31 cellular contexts compared by ENCODE assay signal in genomic region chr7:32088336-32088975, GRCh38. TPM values are rescaled to one million over a fixed set of nuclear protein-coding genes. Genes with fewer than 3 reads are reported as not detected.
DNase-seq lines count a peak whose midpoint lies in the region; ATAC-seq and TF ChIP-seq lines count a peak whose summit lies in the region.
"Had no signal": no experiment of that assay in that cellular context is flagged by ENCODE, and none has a peak within 500 bp of the region (broad histone marks: within the 10 kb centered on the region; RNA-seq: fewer than 3 reads in every experiment).

No MANE protein-coding gene starts in this region.

- H3K4me3 ChIP-seq in PC-3 (ENCODE audit: low read length) (no peak overlapping the region), neural progenitor cell (no peak overlapping the region), coronary artery (no peak overlapping the region)
- H3K4me3 ChIP-seq: gastrocnemius medialis, sigmoid colon, SJSA1, stomach, uterus had no signal

- TF ChIP-seq CTCF in PC-3 (conservative IDR thresholded peaks at IDR 0.05; ENCODE audit: low read depth, low read length), result no peak
- TF ChIP-seq CTCF in foreskin keratinocyte (conservative IDR thresholded peaks at IDR 0.05), result no peak
- TF ChIP-seq CTCF in neural progenitor cell (IDR thresholded peaks at IDR 0.05), result no peak
- TF ChIP-seq CTCF in coronary artery (IDR thresholded peaks at IDR 0.05), result no peak

- H3K27me3 ChIP-seq in PC-3 (ENCODE audit: low read length) (no peaks in the 10 kb centered on the region), foreskin keratinocyte (no peaks in the 10 kb centered on the region), neural progenitor cell (no peaks in the 10 kb centered on the region)
- H3K27me3 ChIP-seq: gastrocnemius medialis, neutrophil, sigmoid colon, SJSA1, stomach, uterus had no signal

- H3K36me3 ChIP-seq in PC-3 (ENCODE audit: low read depth, low read length) (no peaks in the 10 kb centered on the region), neural progenitor cell (no peaks in the 10 kb centered on the region)
- H3K36me3 ChIP-seq: gastrocnemius medialis, neutrophil, sigmoid colon, SJSA1, stomach, uterus had no signal

- H3K79me2 ChIP-seq in PC-3 (ENCODE audit: low read length), result no peaks in the 10 kb centered on the region
- H3K79me2 ChIP-seq in neural progenitor cell (ENCODE audit: low read depth), result no peaks in the 10 kb centered on the region

- POLR2A ChIA-PET in PC-3 (lab: Charles Lee; ENCODE audit: unreplicated experiment), result no interaction called here

- H3K4me3 Mint-ChIP-seq in neural progenitor cell, result no peak overlapping the region
- H3K4me3 Mint-ChIP-seq in activated CD8-positive, alpha-beta memory T cell treated with anti-CD3 and anti-CD28 coated beads, Interleukin-2, amount 10 ng/mL, durations not matched to agents 7 days and 5 days, result no peak overlapping the region
- H3K4me3 Mint-ChIP-seq: activated naive CD8-positive, alpha-beta T cell treated with anti-CD3 and anti-CD28 coated beads, Interleukin-2, amount 10 ng/mL, durations not matched to agents 7 days and 5 days; CD4-positive, CD25-positive, alpha-beta regulatory T cell; central memory CD8-positive, alpha-beta T cell; dendritic cell treated with granulocyte-macrophage colony-stimulating factor and Interleukin-4, amounts not matched to agents 40 ng/mL and 50 ng/mL, for 4 days had no signal

- H3F3A ChIP-seq in PC-3 (ENCODE audit: low read length, unreplicated experiment) (no peaks in the 10 kb centered on the region), neural progenitor cell (ENCODE audit: low read depth) (no peaks in the 10 kb centered on the region)

- H3K4me1 ChIP-seq in PC-3 (ENCODE audit: insufficient read depth, low read length) (peaks cover 31% of the 10 kb centered on the region), foreskin keratinocyte (no peaks in the 10 kb centered on the region), neural progenitor cell (no peaks in the 10 kb centered on the region)
- H3K4me1 ChIP-seq: gastrocnemius medialis, SJSA1, uterus had no signal

- H3K27ac ChIP-seq in PC-3 (ENCODE audit: low read length), result peak overlapping the region; percentile 54
- no peak overlapping the region for H3K27ac ChIP-seq in foreskin keratinocyte
- H3K27ac ChIP-seq in neural progenitor cell, result no peak overlapping the region
- H3K27ac ChIP-seq in coronary artery, result no peak overlapping the region
- H3K27ac ChIP-seq: gastrocnemius medialis, neutrophil, sigmoid colon, SJSA1, stomach, uterus, VCaP had no signal

- DNase-seq in NCI-H1105 treated with DMSO at 0.1 percent for 48 hours (lab: John Stamatoyannopoulos, UW) (peak; percentile 14), NCI-H1105 (lab: John Stamatoyannopoulos, UW) (no peak), PC-3 (peak; percentile 72), foreskin keratinocyte (no peak), neural progenitor cell (ENCODE audit: low spot score) (peak; percentile 30), coronary artery (ENCODE audit: low spot score) (no peak)
- DNase-seq in activated naive CD4-positive, alpha-beta T cell treated with Interleukin-2 at 50 U/mL for 16 hours, result no peak
- no peak for DNase-seq in activated CD8-positive, alpha-beta memory T cell treated with anti-CD3 and anti-CD28 coated beads, Interleukin-2, amount 10 ng/mL, durations not matched to agents 7 days and 5 days
- DNase-seq: activated CD4-positive, alpha-beta T cell treated with anti-CD3 and anti-CD28 coated beads for 48 hours; activated CD8-positive, alpha-beta memory T cell treated with anti-CD3 and anti-CD28 coated beads for 24 hours; activated effector memory CD4-positive, alpha-beta T cell treated with Interleukin-2 at 50 U/mL for 16 hours; activated naive CD8-positive, alpha-beta T cell treated with anti-CD3 and anti-CD28 coated beads, Interleukin-2, amount 10 ng/mL, durations not matched to agents 7 days and 5 days; aorta; CD4-positive, CD25-positive, alpha-beta regulatory T cell; gastrocnemius medialis; GOT3; IMR-90; NCI-H187 treated with DMSO at 0.1 percent for 48 hours; NCI-H69; sigmoid colon; stimulated activated CD4-positive, alpha-beta T cell treated with anti-CD3 and anti-CD28 coated beads, Interleukin-12 subunit alpha, Interleukin-12 subunit beta, amount 100 ng/mL, for 4 hours; stimulated activated CD4-positive, alpha-beta T cell treated with anti-CD3 and anti-CD28 coated beads, Interleukin-2, amount 100 ng/mL, for 48 hours; stomach; T1000; uterus had no signal

- H3K9me3 Mint-ChIP-seq in neural progenitor cell, result no peaks in the 10 kb centered on the region
- no peaks in the 10 kb centered on the region for H3K9me3 Mint-ChIP-seq in activated CD8-positive, alpha-beta memory T cell treated with anti-CD3 and anti-CD28 coated beads, Interleukin-2, amount 10 ng/mL, durations not matched to agents 7 days and 5 days (ENCODE audit: low read depth)
- H3K9me3 Mint-ChIP-seq: activated naive CD8-positive, alpha-beta T cell treated with anti-CD3 and anti-CD28 coated beads, Interleukin-2, amount 10 ng/mL, durations not matched to agents 7 days and 5 days; dendritic cell treated with granulocyte-macrophage colony-stimulating factor and Interleukin-4, amounts not matched to agents 40 ng/mL and 50 ng/mL, for 4 days had no signal

- H3K9ac ChIP-seq in PC-3 (ENCODE audit: low read length), result no peak overlapping the region
- H3K9ac ChIP-seq in neural progenitor cell, result no peak overlapping the region

- H3K36me3 Mint-ChIP-seq in neural progenitor cell, result no peaks in the 10 kb centered on the region
- H3K36me3 Mint-ChIP-seq in activated CD8-positive, alpha-beta memory T cell treated with anti-CD3 and anti-CD28 coated beads, Interleukin-2, amount 10 ng/mL, durations not matched to agents 7 days and 5 days, result no peaks in the 10 kb centered on the region
- H3K36me3 Mint-ChIP-seq: activated naive CD8-positive, alpha-beta T cell treated with anti-CD3 and anti-CD28 coated beads, Interleukin-2, amount 10 ng/mL, durations not matched to agents 7 days and 5 days; CD4-positive, CD25-positive, alpha-beta regulatory T cell had no signal

- CTCF ChIA-PET in PC-3 (lab: Charles Lee), result interaction anchor here (1.4 kb wide), 1 partner anchor 116 kb away, joined by 3 read pairs; no protein-coding TSS in a partner anchor
- CTCF ChIA-PET in activated CD8-positive, alpha-beta memory T cell treated with anti-CD3 and anti-CD28 coated beads, Interleukin-2, amount 10 ng/mL, durations not matched to agents 7 days and 5 days (lab: Charles Lee), result no interaction called here

- H3K9me3 ChIP-seq in PC-3 (ENCODE audit: low read length) (no peaks in the 10 kb centered on the region), neural progenitor cell (ENCODE audit: low read depth) (no peaks in the 10 kb centered on the region)
- H3K9me3 ChIP-seq: gastrocnemius medialis, neutrophil, sigmoid colon, SJSA1, stomach, uterus had no signal

- ATAC-seq in PC-3 (peak; percentile 39), foreskin keratinocyte (peak; percentile 14)
- ATAC-seq in activated CD8-positive, alpha-beta memory T cell treated with anti-CD3 and anti-CD28 coated beads, Interleukin-2, amount 10 ng/mL, durations not matched to agents 7 days and 5 days, result no peak
- ATAC-seq: gastrocnemius medialis had no signal

- H3K4me1 Mint-ChIP-seq in neural progenitor cell, result peaks cover 17% of the 10 kb centered on the region
- H3K4me1 Mint-ChIP-seq in activated CD8-positive, alpha-beta memory T cell treated with anti-CD3 and anti-CD28 coated beads, Interleukin-2, amount 10 ng/mL, durations not matched to agents 7 days and 5 days, result no peaks in the 10 kb centered on the region
- H3K4me1 Mint-ChIP-seq: activated naive CD8-positive, alpha-beta T cell treated with anti-CD3 and anti-CD28 coated beads, Interleukin-2, amount 10 ng/mL, durations not matched to agents 7 days and 5 days; CD4-positive, CD25-positive, alpha-beta regulatory T cell; central memory CD8-positive, alpha-beta T cell had no signal

- H2AFZ ChIP-seq in PC-3 (ENCODE audit: low read length) (peak overlapping the region; percentile 53), neural progenitor cell (replicated peaks) (no peak overlapping the region)

- no peaks in the 10 kb centered on the region for H3K9me2 ChIP-seq in PC-3 (replicated peaks; ENCODE audit: low read length)

- peak overlapping the region; percentile 40; the same call in 1 of the 2 replicates for H3K4me2 ChIP-seq in PC-3 (ENCODE audit: low read length)
- H3K4me2 ChIP-seq in neural progenitor cell, result no peak overlapping the region

- peak overlapping the region; percentile 89 for H3K27ac Mint-ChIP-seq in neural progenitor cell
- H3K27ac Mint-ChIP-seq in activated CD8-positive, alpha-beta memory T cell treated with anti-CD3 and anti-CD28 coated beads, Interleukin-2, amount 10 ng/mL, durations not matched to agents 7 days and 5 days, result no peak overlapping the region
- H3K27ac Mint-ChIP-seq: activated naive CD8-positive, alpha-beta T cell treated with anti-CD3 and anti-CD28 coated beads, Interleukin-2, amount 10 ng/mL, durations not matched to agents 7 days and 5 days; CD4-positive, CD25-positive, alpha-beta regulatory T cell; dendritic cell treated with granulocyte-macrophage colony-stimulating factor and Interleukin-4, amounts not matched to agents 40 ng/mL and 50 ng/mL, for 4 days had no signal

- H3K27me3 Mint-ChIP-seq in neural progenitor cell (ENCODE audit: insufficient read depth, low read depth), result no peaks in the 10 kb centered on the region
- H3K27me3 Mint-ChIP-seq in activated CD8-positive, alpha-beta memory T cell treated with anti-CD3 and anti-CD28 coated beads, Interleukin-2, amount 10 ng/mL, durations not matched to agents 7 days and 5 days, result no peaks in the 10 kb centered on the region
- H3K27me3 Mint-ChIP-seq: activated naive CD8-positive, alpha-beta T cell treated with anti-CD3 and anti-CD28 coated beads, Interleukin-2, amount 10 ng/mL, durations not matched to agents 7 days and 5 days; CD4-positive, CD25-positive, alpha-beta regulatory T cell; central memory CD8-positive, alpha-beta T cell; dendritic cell treated with granulocyte-macrophage colony-stimulating factor and Interleukin-4, amounts not matched to agents 40 ng/mL and 50 ng/mL, for 4 days had no signal

- no peaks in the 10 kb centered on the region for H4K20me1 ChIP-seq in PC-3 (ENCODE audit: low read length)
- no peaks in the 10 kb centered on the region for H4K20me1 ChIP-seq in neural progenitor cell (ENCODE audit: low read depth)

- BruUV-seq in PC-3 (replicated peaks; lab: Mats Ljungman, UMichigan), result no TSS peak

- intact Hi-C loops in PC-3 (cut with micrococcal nuclease), result loop anchor here (1.0 kb wide), 1 partner anchor 41 kb away; no protein-coding TSS in a partner anchor

RNA-seq across cellular contexts. Expression of gene PDE1C, which starts 18.2 kb away (rescaled TPM):
- total RNA-seq in PC-3 (2014; rRNA removed) (14.1 and 14.4 TPM in 2 replicates), foreskin keratinocyte (18.5 and 31.5 TPM in 2 replicates), neural progenitor cell (ENCODE audit: low replicate concordance) (0.54 and 0.56 TPM in 2 replicates)
- 4.2 and 5.3 TPM in 2 replicates for polyA plus RNA-seq in foreskin keratinocyte
- total RNA-seq in activated CD8-positive, alpha-beta memory T cell treated with anti-CD3 and anti-CD28 coated beads, Interleukin-2, amount 10 ng/mL, durations not matched to agents 7 days and 5 days, result not detected
- total RNA-seq: activated naive CD8-positive, alpha-beta T cell treated with anti-CD3 and anti-CD28 coated beads, Interleukin-2, amount 10 ng/mL, durations not matched to agents 7 days and 5 days; CD4-positive, CD25-positive, alpha-beta regulatory T cell; LHCN-M2 had no signal
- polyA plus RNA-seq: CD4-positive, CD25-positive, alpha-beta regulatory T cell had no signal

Comparison
In these comparisons a context has a peak if more than half of its experiments do, and no peak if none do; other contexts are left out.
1. DNase-seq: peak in NCI-H1105 treated with DMSO at 0.1 percent for 48 hours (single experiment), PC-3 (single experiment) and neural progenitor cell (single experiment); none in NCI-H1105 (single experiment), foreskin keratinocyte (0 of 2), activated naive CD4-positive, alpha-beta T cell treated with Interleukin-2 at 50 U/mL for 16 hours (single experiment), activated CD8-positive, alpha-beta memory T cell treated with anti-CD3 and anti-CD28 coated beads, Interleukin-2, amount 10 ng/mL, durations not matched to agents 7 days and 5 days (single experiment) and coronary artery (single experiment).